ENCODE assay signal across 7 cellular contexts in the genomic region with DNA sequence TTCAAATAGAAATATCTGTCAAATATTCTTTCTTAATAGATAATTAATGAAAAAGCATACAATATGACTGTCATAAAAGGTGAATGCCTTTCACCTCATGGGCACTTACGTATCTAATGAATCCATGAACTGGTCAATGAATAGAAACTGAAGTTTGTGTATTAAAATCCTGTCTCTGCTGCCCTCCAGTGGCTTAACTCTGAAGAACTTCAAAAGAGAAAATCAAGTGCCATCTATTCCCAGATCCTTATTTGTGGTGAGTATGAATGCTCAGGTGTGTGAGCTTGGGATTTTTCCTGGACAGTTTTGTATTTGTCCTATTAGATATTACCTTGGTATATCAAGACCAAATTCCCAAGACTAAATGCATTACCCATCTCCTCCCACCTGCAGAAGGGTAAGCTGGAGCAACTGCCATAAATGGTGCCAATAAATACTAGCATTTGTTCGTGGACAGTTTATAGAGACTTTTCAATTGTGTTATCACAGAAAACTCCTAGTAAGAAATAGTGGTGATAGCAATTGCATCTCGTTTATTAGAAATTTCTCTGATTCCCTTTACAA. TPM values are rescaled to one million over a fixed set of nuclear protein-coding genes. Genes with fewer than 3 reads are reported as not detected.
A peak's percentile ranks its signal among the peaks of the same experiment; 100 is the strongest.
DNase-seq lines count a peak whose midpoint lies in the region; ATAC-seq, FAIRE-seq and TF ChIP-seq lines count a peak whose summit lies in the region.

No MANE protein-coding gene starts in this region.

- H3K79me2 ChIP-seq in keratinocyte (ENCODE audit: control insufficient read depth, insufficient read depth, low read length), result no peaks in the 10 kb centered on the region

- H3K27me3 ChIP-seq in HAP-1 (ENCODE audit: low read depth), result no peaks in the 10 kb centered on the region
- H3K27me3 ChIP-seq in keratinocyte (ENCODE audit: control insufficient read depth, extremely low read depth, insufficient read depth, low read length), result no peaks in the 10 kb centered on the region
- no peaks in the 10 kb centered on the region for H3K27me3 ChIP-seq in transverse colon

- H3K4me1 ChIP-seq in HAP-1 (no peaks in the 10 kb centered on the region), keratinocyte (ENCODE audit: control insufficient read depth, extremely low read depth, insufficient read depth, low read length) (no peaks in the 10 kb centered on the region), transverse colon (no peaks in the 10 kb centered on the region)

- 26 to 27% methylated on average over 3 of the region's 3 CpGs for WGBS in transverse colon (ENCODE audit: low coverage in 1 of 2), 2 donors

- TF ChIP-seq EP300 in transverse colon (IDR thresholded peaks at IDR 0.05; ENCODE audit: low read depth), result no peak

- peak; percentile 52 for FAIRE-seq in keratinocyte (lab: Jason Lieb, UNC)

- H3K36me3 ChIP-seq in HAP-1 (replicated peaks) (no peaks in the 10 kb centered on the region), keratinocyte (ENCODE audit: control insufficient read depth in 2 of 2, extremely low read depth in 1 of 2, insufficient read depth in 2 of 2, low read length in 2 of 2) (no peaks in the 10 kb centered on the region), transverse colon (no peaks in the 10 kb centered on the region)

- dilution Hi-C loops in keratinocyte (cut with MboI; ENCODE audit: extremely low pct_ligation_motif_present, low sequenced_read_pairs), result no loop called here

- no peak for ATAC-seq in GM18511 (IDR thresholded peaks at IDR 0.05; ENCODE audit: unreplicated experiment)

- H3K4me3 ChIP-seq in HAP-1 (no peak overlapping the region), astrocyte of the spinal cord (ENCODE audit: low read depth, low read length) (no peak overlapping the region), keratinocyte (ENCODE audit: control insufficient read depth in 2 of 3, extremely low read depth in 1 of 3, insufficient read depth in 2 of 3, low read depth in 1 of 3, low read length in 3 of 3) (no peak overlapping the region), transverse colon (no peak overlapping the region)

- in situ Hi-C loops in HAP-1 (cut with MboI; ENCODE audit: low sequenced_read_pairs), result no loop called here
- in situ Hi-C loops in astrocyte of the spinal cord (cut with HindIII; ENCODE audit: low sequenced_read_pairs), result no loop called here
- in situ Hi-C loops in transverse colon (cut with MboI; ENCODE audit: low pct_ligation_motif_present in 1 of 4, low pct_unique_long_range_greater_than_20kb in 1 of 4, low sequenced_read_pairs in 3 of 4), result loop anchor here (10.0 to 25.0 kb wide), 3 partner anchors 186 to 439 kb away; no protein-coding TSS in a partner anchor

- H3K9me3 ChIP-seq in HAP-1 (no peaks in the 10 kb centered on the region), keratinocyte (ENCODE audit: control insufficient read depth, low read depth, low read length) (no peaks in the 10 kb centered on the region), transverse colon (no peaks in the 10 kb centered on the region)

- no peak overlapping the region for H3K4me2 ChIP-seq in keratinocyte (ENCODE audit: control insufficient read depth, extremely low read depth, insufficient read depth, low read depth, low read length)

- H3K27ac ChIP-seq in keratinocyte (ENCODE audit: control insufficient read depth, insufficient read depth, low read length) (no peak overlapping the region), transverse colon (no peak overlapping the region)

- no peak for TF ChIP-seq POLR2A in transverse colon (IDR thresholded peaks at IDR 0.05)

- no peaks in the 10 kb centered on the region for H3K9me1 ChIP-seq in keratinocyte (ENCODE audit: control insufficient read depth, extremely low read depth, insufficient read depth, low read length)

- TF ChIP-seq CTCF in astrocyte of the spinal cord (IDR thresholded peaks at IDR 0.05; ENCODE audit: low read depth, low read length) (peak; percentile 50), keratinocyte (optimal IDR thresholded peaks at IDR 0.05 in 1 of 3, IDR thresholded peaks at IDR 0.05 in 1 of 3, conservative IDR thresholded peaks at IDR 0.05 in 1 of 3; ENCODE audit: extremely low read depth in 1 of 3, insufficient read depth in 2 of 3, low read length in 3 of 3) (peak in 2 of 3 experiments; percentile 36 to 64), transverse colon (IDR thresholded peaks at IDR 0.05) (peak; percentile 62 to 70 (median 65))

- H3K9ac ChIP-seq in keratinocyte (ENCODE audit: control insufficient read depth, extremely low read depth, insufficient read depth, low read length), result no peak overlapping the region

- H2AFZ ChIP-seq in keratinocyte (ENCODE audit: control insufficient read depth, low read length), result no peak overlapping the region

- DNase-seq in Daoy (ENCODE audit: low read depth), result peak; percentile 64
- DNase-seq in HAP-1 (ENCODE audit: low spot score in 2 of 2), result peak; percentile 50 to 57
- peak; percentile 46 for DNase-seq in NCI-H345 treated with DMSO at 0.1 percent for 48 hours (lab: John Stamatoyannopoulos, UW; ENCODE audit: unreplicated experiment)
- DNase-seq in astrocyte of the spinal cord (ENCODE audit: low read depth, low spot score), result peak; percentile 75
- peak; percentile 13 for DNase-seq in keratinocyte (ENCODE audit: low read depth, low spot score)
- DNase-seq in transverse colon, result peak; percentile 22

- no peaks in the 10 kb centered on the region for H4K20me1 ChIP-seq in keratinocyte (ENCODE audit: control insufficient read depth, extremely low read depth, insufficient read depth, low read length)

- intact Hi-C loops in transverse colon (cut with DNase I; ENCODE audit: low total_unique reads), result loop anchor here (10.0 kb wide), 1 partner anchor 439 kb away; no protein-coding TSS in a partner anchor

RNA-seq across cellular contexts. Expression of a gene that starts 44.0 kb away (rescaled TPM):
- total RNA-seq in Daoy (2014; rRNA removed; shearing (Covaris generic)), result 0.86 and 1.3 TPM in 2 replicates
- polyA plus RNA-seq in keratinocyte, result 0.09 to 0.14 TPM (median 0.10 TPM) in 3 replicates
- 0.04 TPM for polyA plus RNA-seq in keratinocyte (2011; ENCODE audit: low read depth)
- polyA plus RNA-seq in keratinocyte (2011; cell fraction: cytosol; rRNA removed), result 0.08 and 0.11 TPM in 2 replicates
- polyA plus RNA-seq in keratinocyte (2011; cell fraction: nucleus; rRNA removed), result 0.69 and 0.85 TPM in 2 replicates
- polyA plus RNA-seq in keratinocyte (2012; ENCODE audit: low replicate concordance), result 0.05 and 0.23 TPM in 2 replicates
- polyA minus RNA-seq in keratinocyte, result 0.30 to 0.58 TPM (median 0.53 TPM) in 3 replicates
- not detected for polyA minus RNA-seq in keratinocyte (2011; cell fraction: cytosol; rRNA and poly(A)+ RNA removed)
- polyA minus RNA-seq in keratinocyte (2011; cell fraction: nucleus; rRNA and poly(A)+ RNA removed), result 2.1 and 4.7 TPM in 2 replicates
- total RNA-seq in transverse colon, result 10 to 100 TPM; 13.9 to 26.8 (median 17.4) TPM

RNA-seq across cellular contexts. Expression of a gene that starts 45.0 kb away (rescaled TPM):
- not detected in 2 replicates for total RNA-seq in Daoy (2014; rRNA removed; shearing (Covaris generic))
- 0.03 TPM in 1 of 3 replicates, not detected in the others for polyA plus RNA-seq in keratinocyte
- not detected for polyA plus RNA-seq in keratinocyte (2011; ENCODE audit: low read depth)
- not detected in 2 replicates for polyA plus RNA-seq in keratinocyte (2011; cell fraction: cytosol; rRNA removed)
- not detected in 2 replicates for polyA plus RNA-seq in keratinocyte (2011; cell fraction: nucleus; rRNA removed)
- polyA plus RNA-seq in keratinocyte (2012; ENCODE audit: low replicate concordance), result not detected in 2 replicates
- not detected in 3 replicates for polyA minus RNA-seq in keratinocyte
- not detected for polyA minus RNA-seq in keratinocyte (2011; cell fraction: cytosol; rRNA and poly(A)+ RNA removed)
- not detected in 2 replicates for polyA minus RNA-seq in keratinocyte (2011; cell fraction: nucleus; rRNA and poly(A)+ RNA removed)
- 1 to 10 TPM in 3 of 4 donors, not detected in 1; 2.2 to 5.6 (median 2.7) TPM for total RNA-seq in transverse colon

Comparison
In these comparisons a context has a peak if more than half of its experiments do, and no peak if none do; other contexts are left out.
1. DNase-seq: peak in every context shown above with its lines; median percentile 75 in astrocyte of the spinal cord; 64 in Daoy; 54 in HAP-1; 46 in NCI-H345 treated with DMSO at 0.1 percent for 48 hours; 22 in transverse colon; 13 in keratinocyte.
2. in situ Hi-C loops: an anchor here in transverse colon (10.0 to 25.0 kb wide); none called in HAP-1 and astrocyte of the spinal cord.